1 cellular context compared by ENCODE assay signal in the genomic region with DNA sequence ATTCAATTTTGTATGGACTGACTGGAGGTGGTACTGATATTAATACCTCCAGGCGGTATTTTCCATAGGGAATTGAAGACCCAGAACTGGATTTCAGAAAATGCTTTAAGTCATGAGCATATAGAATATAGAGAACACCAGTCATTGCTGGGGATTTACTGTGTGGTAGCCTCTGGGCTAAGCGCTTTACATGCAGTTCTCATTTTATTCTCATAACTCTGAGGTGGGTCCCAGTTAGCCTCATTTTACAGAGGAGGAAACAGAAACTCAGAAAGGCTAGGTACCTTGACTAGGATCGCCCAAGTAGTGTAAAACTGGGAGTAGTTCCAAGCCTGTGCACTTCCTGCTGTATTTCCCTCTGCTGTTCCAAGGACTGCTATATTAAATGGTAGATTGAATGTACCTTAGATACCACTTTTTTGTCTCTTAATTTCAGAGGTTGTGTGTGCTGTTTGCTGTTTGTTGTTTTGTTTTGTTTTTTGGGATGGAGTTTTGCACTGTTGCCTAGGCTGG.
TF ChIP-seq lines count a peak whose summit lies in the region.

No MANE protein-coding gene starts in this region.

TF ChIP-seq in H1, 55 proteins besides CTCF, POLR2A, EP300 and RAD21:
- TF ChIP-seq, protein P1, sequence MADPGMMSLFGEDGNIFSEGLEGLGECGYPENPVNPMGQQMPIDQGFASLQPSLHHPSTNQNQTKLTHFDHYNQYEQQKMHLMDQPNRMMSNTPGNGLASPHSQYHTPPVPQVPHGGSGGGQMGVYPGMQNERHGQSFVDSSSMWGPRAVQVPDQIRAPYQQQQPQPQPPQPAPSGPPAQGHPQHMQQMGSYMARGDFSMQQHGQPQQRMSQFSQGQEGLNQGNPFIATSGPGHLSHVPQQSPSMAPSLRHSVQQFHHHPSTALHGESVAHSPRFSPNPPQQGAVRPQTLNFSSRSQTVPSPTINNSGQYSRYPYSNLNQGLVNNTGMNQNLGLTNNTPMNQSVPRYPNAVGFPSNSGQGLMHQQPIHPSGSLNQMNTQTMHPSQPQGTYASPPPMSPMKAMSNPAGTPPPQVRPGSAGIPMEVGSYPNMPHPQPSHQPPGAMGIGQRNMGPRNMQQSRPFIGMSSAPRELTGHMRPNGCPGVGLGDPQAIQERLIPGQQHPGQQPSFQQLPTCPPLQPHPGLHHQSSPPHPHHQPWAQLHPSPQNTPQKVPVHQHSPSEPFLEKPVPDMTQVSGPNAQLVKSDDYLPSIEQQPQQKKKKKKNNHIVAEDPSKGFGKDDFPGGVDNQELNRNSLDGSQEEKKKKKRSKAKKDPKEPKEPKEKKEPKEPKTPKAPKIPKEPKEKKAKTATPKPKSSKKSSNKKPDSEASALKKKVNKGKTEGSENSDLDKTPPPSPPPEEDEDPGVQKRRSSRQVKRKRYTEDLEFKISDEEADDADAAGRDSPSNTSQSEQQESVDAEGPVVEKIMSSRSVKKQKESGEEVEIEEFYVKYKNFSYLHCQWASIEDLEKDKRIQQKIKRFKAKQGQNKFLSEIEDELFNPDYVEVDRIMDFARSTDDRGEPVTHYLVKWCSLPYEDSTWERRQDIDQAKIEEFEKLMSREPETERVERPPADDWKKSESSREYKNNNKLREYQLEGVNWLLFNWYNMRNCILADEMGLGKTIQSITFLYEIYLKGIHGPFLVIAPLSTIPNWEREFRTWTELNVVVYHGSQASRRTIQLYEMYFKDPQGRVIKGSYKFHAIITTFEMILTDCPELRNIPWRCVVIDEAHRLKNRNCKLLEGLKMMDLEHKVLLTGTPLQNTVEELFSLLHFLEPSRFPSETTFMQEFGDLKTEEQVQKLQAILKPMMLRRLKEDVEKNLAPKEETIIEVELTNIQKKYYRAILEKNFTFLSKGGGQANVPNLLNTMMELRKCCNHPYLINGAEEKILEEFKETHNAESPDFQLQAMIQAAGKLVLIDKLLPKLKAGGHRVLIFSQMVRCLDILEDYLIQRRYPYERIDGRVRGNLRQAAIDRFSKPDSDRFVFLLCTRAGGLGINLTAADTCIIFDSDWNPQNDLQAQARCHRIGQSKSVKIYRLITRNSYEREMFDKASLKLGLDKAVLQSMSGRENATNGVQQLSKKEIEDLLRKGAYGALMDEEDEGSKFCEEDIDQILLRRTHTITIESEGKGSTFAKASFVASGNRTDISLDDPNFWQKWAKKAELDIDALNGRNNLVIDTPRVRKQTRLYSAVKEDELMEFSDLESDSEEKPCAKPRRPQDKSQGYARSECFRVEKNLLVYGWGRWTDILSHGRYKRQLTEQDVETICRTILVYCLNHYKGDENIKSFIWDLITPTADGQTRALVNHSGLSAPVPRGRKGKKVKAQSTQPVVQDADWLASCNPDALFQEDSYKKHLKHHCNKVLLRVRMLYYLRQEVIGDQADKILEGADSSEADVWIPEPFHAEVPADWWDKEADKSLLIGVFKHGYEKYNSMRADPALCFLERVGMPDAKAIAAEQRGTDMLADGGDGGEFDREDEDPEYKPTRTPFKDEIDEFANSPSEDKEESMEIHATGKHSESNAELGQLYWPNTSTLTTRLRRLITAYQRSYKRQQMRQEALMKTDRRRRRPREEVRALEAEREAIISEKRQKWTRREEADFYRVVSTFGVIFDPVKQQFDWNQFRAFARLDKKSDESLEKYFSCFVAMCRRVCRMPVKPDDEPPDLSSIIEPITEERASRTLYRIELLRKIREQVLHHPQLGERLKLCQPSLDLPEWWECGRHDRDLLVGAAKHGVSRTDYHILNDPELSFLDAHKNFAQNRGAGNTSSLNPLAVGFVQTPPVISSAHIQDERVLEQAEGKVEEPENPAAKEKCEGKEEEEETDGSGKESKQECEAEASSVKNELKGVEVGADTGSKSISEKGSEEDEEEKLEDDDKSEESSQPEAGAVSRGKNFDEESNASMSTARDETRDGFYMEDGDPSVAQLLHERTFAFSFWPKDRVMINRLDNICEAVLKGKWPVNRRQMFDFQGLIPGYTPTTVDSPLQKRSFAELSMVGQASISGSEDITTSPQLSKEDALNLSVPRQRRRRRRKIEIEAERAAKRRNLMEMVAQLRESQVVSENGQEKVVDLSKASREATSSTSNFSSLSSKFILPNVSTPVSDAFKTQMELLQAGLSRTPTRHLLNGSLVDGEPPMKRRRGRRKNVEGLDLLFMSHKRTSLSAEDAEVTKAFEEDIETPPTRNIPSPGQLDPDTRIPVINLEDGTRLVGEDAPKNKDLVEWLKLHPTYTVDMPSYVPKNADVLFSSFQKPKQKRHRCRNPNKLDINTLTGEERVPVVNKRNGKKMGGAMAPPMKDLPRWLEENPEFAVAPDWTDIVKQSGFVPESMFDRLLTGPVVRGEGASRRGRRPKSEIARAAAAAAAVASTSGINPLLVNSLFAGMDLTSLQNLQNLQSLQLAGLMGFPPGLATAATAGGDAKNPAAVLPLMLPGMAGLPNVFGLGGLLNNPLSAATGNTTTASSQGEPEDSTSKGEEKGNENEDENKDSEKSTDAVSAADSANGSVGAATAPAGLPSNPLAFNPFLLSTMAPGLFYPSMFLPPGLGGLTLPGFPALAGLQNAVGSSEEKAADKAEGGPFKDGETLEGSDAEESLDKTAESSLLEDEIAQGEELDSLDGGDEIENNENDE (IDR thresholded peaks at IDR 0.05; ENCODE audit: insufficient replicate concordance, low read length) = no peak
- no peak for TF ChIP-seq SP1 (IDR thresholded peaks at IDR 0.05; ENCODE audit: low read depth, low read length)
- no peak for TF ChIP-seq TBP (IDR thresholded peaks at IDR 0.05; ENCODE audit: low read depth, low read length)
- no peak for TF ChIP-seq EZH2 (IDR thresholded peaks at IDR 0.05; ENCODE audit: low read depth, low read length, severe bottlenecking)
- no peak for TF ChIP-seq SP2 (IDR thresholded peaks at IDR 0.05; ENCODE audit: low read length)
- no peak for TF ChIP-seq BRCA1 (IDR thresholded peaks at IDR 0.05; ENCODE audit: low read depth, low read length)
- no peak for TF ChIP-seq HDAC2 (IDR thresholded peaks at IDR 0.05; ENCODE audit: borderline replicate concordance in 1 of 2, low read depth in 2 of 2, low read length in 2 of 2)
- TF ChIP-seq, protein P2, sequence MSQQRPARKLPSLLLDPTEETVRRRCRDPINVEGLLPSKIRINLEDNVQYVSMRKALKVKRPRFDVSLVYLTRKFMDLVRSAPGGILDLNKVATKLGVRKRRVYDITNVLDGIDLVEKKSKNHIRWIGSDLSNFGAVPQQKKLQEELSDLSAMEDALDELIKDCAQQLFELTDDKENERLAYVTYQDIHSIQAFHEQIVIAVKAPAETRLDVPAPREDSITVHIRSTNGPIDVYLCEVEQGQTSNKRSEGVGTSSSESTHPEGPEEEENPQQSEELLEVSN (IDR thresholded peaks at IDR 0.05) = no peak
- no peak for TF ChIP-seq JUND (IDR thresholded peaks at IDR 0.05; ENCODE audit: low read length)
- TF ChIP-seq SP4 (IDR thresholded peaks at IDR 0.05; ENCODE audit: low read length) = no peak
- no peak for TF ChIP-seq SIX5 (IDR thresholded peaks at IDR 0.05; ENCODE audit: low read depth, low read length)
- TF ChIP-seq CREB1 (IDR thresholded peaks at IDR 0.05) = no peak
- TF ChIP-seq CEBPB (IDR thresholded peaks at IDR 0.05; ENCODE audit: low read depth, low read length) = no peak
- no peak for TF ChIP-seq RNF2 (IDR thresholded peaks at IDR 0.05; ENCODE audit: borderline replicate concordance, low read depth, low read length, missing control alignments, poor library complexity, severe bottlenecking)
- TF ChIP-seq GTF2F1 (IDR thresholded peaks at IDR 0.05; ENCODE audit: borderline replicate concordance, low read depth, low read length) = no peak
